12 cellular contexts compared by ENCODE assay signal in the genomic region with DNA sequence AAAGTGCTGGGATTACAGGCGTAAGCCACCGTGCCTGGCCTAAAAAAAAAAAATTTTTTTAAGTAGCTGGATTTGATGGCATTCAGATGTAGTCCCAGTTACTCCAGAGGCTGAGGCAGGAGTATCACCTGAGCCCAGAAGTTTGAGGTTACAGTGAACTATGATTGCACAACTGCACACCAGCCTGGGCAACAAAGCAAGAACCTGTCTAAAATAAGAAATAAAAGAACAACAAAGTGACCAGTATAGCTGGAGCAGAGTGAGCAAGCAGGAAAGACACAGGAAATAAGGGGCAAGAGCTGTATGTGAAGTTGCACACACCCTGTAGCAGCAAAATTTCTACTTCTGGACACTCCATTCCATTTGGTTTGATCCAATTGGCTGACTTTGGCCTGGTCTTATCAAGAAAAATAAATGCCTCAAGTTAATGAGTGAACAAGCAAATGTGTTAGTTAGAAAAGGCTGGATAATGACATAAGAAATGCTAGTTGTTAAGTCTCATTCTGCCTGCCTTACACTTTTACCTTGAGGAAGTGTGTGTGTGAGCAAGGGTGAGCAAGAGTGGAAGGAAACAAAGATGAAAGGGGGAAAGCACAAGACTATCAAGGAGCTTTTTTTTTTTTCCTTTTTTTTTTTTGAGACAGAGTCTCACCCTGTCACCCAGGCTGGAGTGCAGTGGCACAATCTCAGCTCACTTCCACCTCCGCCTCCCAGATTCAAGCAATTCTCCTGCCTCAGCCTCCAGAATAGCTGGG. TPM values are rescaled to one million over a fixed set of nuclear protein-coding genes. Genes with fewer than 3 reads are reported as not detected.
DNase-seq lines count a peak whose midpoint lies in the region; ATAC-seq, FAIRE-seq and TF ChIP-seq lines count a peak whose summit lies in the region.
"Had no signal": no experiment of that assay in that cellular context is flagged by ENCODE, and none has a peak within 500 bp of the region (broad histone marks: within the 10 kb centered on the region; RNA-seq: fewer than 3 reads in every experiment).

No MANE protein-coding gene starts in this region.

- CTCF ChIA-PET in K562 (lab: Yijun Ruan, JAX; ENCODE audit: low intra/inter-chr PET ratio): no interaction called here

- no peaks in the 10 kb centered on the region for H3K27me3 Mint-ChIP-seq in CD4-positive, CD25-positive, alpha-beta regulatory T cell
- H3K27me3 Mint-ChIP-seq in mesothelial cell of epicardium (ENCODE audit: low read depth) (no peaks in the 10 kb centered on the region), GM23338 (ENCODE audit: insufficient read depth, low read depth, poor library complexity) (peaks cover 7% of the 10 kb centered on the region)

- TF ChIP-seq RAD21 in K562 (CRISPR knock-in tag; conservative IDR thresholded peaks at IDR 0.05 in 1 of 2, IDR thresholded peaks at IDR 0.05 in 1 of 2): no peak

- peak overlapping the region; percentile 98 for H3K27ac ChIP-seq in CD4-positive, CD25-positive, alpha-beta regulatory T cell (ENCODE audit: insufficient read depth, low read length, poor library complexity, severe bottlenecking)
- H3K27ac ChIP-seq in HL-60 (replicated peaks) (peak overlapping the region; percentile 21; the same call in 1 of the 2 replicates), K562 (ENCODE audit: extremely low read depth, low read depth, low read length) (peak overlapping the region; percentile 32; the same call in 1 of the 3 replicates), GM23338 (ENCODE audit: low read depth) (no peak overlapping the region), dorsolateral prefrontal cortex (no peak overlapping the region)
- H3K27ac ChIP-seq: SK-N-MC, uterus had no signal

- H3K27ac Mint-ChIP-seq in CD4-positive, CD25-positive, alpha-beta regulatory T cell: peak overlapping the region; percentile 89 to 92 (median 91)
- H3K27ac Mint-ChIP-seq in mesothelial cell of epicardium: peak overlapping the region; percentile 79
- H3K27ac Mint-ChIP-seq in GM23338: no peak overlapping the region

- no peak for TF ChIP-seq POLR2A in K562 (conservative IDR thresholded peaks at IDR 0.05)

- H3K9me1 ChIP-seq in K562 (ENCODE audit: control insufficient read depth, insufficient read depth, low read length): no peaks in the 10 kb centered on the region

- H3K4me3 Mint-ChIP-seq in CD4-positive, CD25-positive, alpha-beta regulatory T cell: peak overlapping the region; percentile 79 to 92 (median 84)
- no peak overlapping the region for H3K4me3 Mint-ChIP-seq in mesothelial cell of epicardium
- H3K4me3 Mint-ChIP-seq in GM23338: no peak overlapping the region; the same call in 2 of the 3 replicates

- BruUV-seq in K562 (replicated peaks; lab: Mats Ljungman, UMichigan): no TSS peak

- no peaks in the 10 kb centered on the region for H3K27me3 ChIP-seq in CD4-positive, CD25-positive, alpha-beta regulatory T cell (ENCODE audit: control insufficient read depth, insufficient read depth, low read length)
- H3K27me3 ChIP-seq in HL-60 (ENCODE audit: insufficient read depth, poor library complexity, severe bottlenecking) (no peaks in the 10 kb centered on the region), K562 (ENCODE audit: control insufficient read depth in 2 of 2, insufficient read depth in 2 of 2, low read length in 2 of 2) (no peaks in the 10 kb centered on the region), GM23338 (ENCODE audit: insufficient read depth) (no peaks in the 10 kb centered on the region), dorsolateral prefrontal cortex (no peaks in the 10 kb centered on the region)
- H3K27me3 ChIP-seq: uterus had no signal

- H3K4me1 ChIP-seq in CD4-positive, CD25-positive, alpha-beta regulatory T cell (ENCODE audit: control insufficient read depth, insufficient read depth, low read length, poor library complexity, severe bottlenecking): peaks cover 56% of the 10 kb centered on the region
- H3K4me1 ChIP-seq in K562 (replicated peaks in 1 of 2; ENCODE audit: control insufficient read depth in 2 of 2, insufficient read depth in 2 of 2, low read length in 2 of 2): peaks cover 7 to 30% of the 10 kb centered on the region in 2 experiments
- peaks cover 12% of the 10 kb centered on the region for H3K4me1 ChIP-seq in GM23338 (ENCODE audit: insufficient read depth)

- DNase-seq in CD4-positive, CD25-positive, alpha-beta regulatory T cell: peak in 1 of 3 donors; percentile 36
- no peak for DNase-seq in HL-60 (ENCODE audit: low read depth in 1 of 2, low spot score in 1 of 2)
- DNase-seq in K562 (ENCODE audit: extremely low read depth in 1 of 4, low spot score in 3 of 4): no peak
- no peak for DNase-seq in mesothelial cell of epicardium (ENCODE audit: low spot score in 2 of 2, unreplicated experiment in 2 of 2)
- DNase-seq in GM23338 (ENCODE audit: low spot score): no peak
- DNase-seq in dorsolateral prefrontal cortex: no peak
- no peak for DNase-seq in 8988T
- DNase-seq: Kasumi-1, NCI-H446 treated with DMSO at 0.1 percent for 48 hours, uterus had no signal

- H4K20me1 ChIP-seq in K562 (replicated peaks; ENCODE audit: control insufficient read depth, insufficient read depth, low read length) (no peaks in the 10 kb centered on the region), GM23338 (replicated peaks; ENCODE audit: insufficient read depth) (0 out of 2 replicates have a peak, but pooled peaks cover 3% of the 10 kb centered on the region)

- H2AFZ ChIP-seq in K562 (ENCODE audit: low read depth, low read length): no peak overlapping the region
- H2AFZ ChIP-seq in GM23338: no peak overlapping the region

- no peaks in the 10 kb centered on the region for H3K36me3 ChIP-seq in CD4-positive, CD25-positive, alpha-beta regulatory T cell (ENCODE audit: control insufficient read depth, insufficient read depth, low read length)
- H3K36me3 ChIP-seq in K562 (ENCODE audit: control insufficient read depth, insufficient read depth, low read length) (peaks cover 3% of the 10 kb centered on the region; the same call in 2 of the 3 replicates), GM23338 (ENCODE audit: insufficient read depth) (no peaks in the 10 kb centered on the region)
- H3K36me3 ChIP-seq: uterus had no signal

- no peak for TF ChIP-seq EP300 in K562 (IDR thresholded peaks at IDR 0.05; ENCODE audit: low read length)

- peaks cover 20 to 57% (median 33%) of the 10 kb centered on the region in 4 donors for H3K4me1 Mint-ChIP-seq in CD4-positive, CD25-positive, alpha-beta regulatory T cell
- H3K4me1 Mint-ChIP-seq in mesothelial cell of epicardium: peaks cover 30% of the 10 kb centered on the region
- peaks cover 19% of the 10 kb centered on the region for H3K4me1 Mint-ChIP-seq in GM23338

- H3K79me2 ChIP-seq in K562 (ENCODE audit: control insufficient read depth, insufficient read depth, low read length): peaks cover 6% of the 10 kb centered on the region; the same call in 2 of the 3 replicates
- H3K79me2 ChIP-seq in GM23338 (replicated peaks; ENCODE audit: insufficient read depth): no peaks in the 10 kb centered on the region

- H3K4me3 ChIP-seq in CD4-positive, CD25-positive, alpha-beta regulatory T cell (ENCODE audit: low read depth, low read length): peak overlapping the region; percentile 22
- no peak overlapping the region for H3K4me3 ChIP-seq in HL-60 (replicated peaks; ENCODE audit: insufficient read depth, low read length)
- no peak overlapping the region for H3K4me3 ChIP-seq in K562
- no peak overlapping the region for H3K4me3 ChIP-seq in GM23338
- no peak overlapping the region for H3K4me3 ChIP-seq in dorsolateral prefrontal cortex
- H3K4me3 ChIP-seq: SK-N-MC, uterus had no signal

- in situ Hi-C loops in K562 (cut with MboI): no loop called here

- H3K9ac ChIP-seq in K562 (ENCODE audit: insufficient read depth in 1 of 2, low read depth in 2 of 2, low read length in 2 of 2): no peak overlapping the region; a peak in 1 of 4 replicates

- no peaks in the 10 kb centered on the region; the same call in 1 of the 2 replicates for H3F3A ChIP-seq in GM23338 (replicated peaks; ENCODE audit: low read depth)

- no peak for ATAC-seq in CD4-positive, CD25-positive, alpha-beta regulatory T cell (ENCODE audit: low read depth in 2 of 2)
- ATAC-seq in K562: no peak
- ATAC-seq in GM23338: no peak
- no peak for ATAC-seq in HG03135 (IDR thresholded peaks at IDR 0.05; ENCODE audit: unreplicated experiment)

- intact Hi-C loops in K562 (cut with micrococcal nuclease): no loop called here
- intact Hi-C loops in dorsolateral prefrontal cortex (cut with DNase I): loop anchor here in 1 of 2 donors (10.0 kb wide), 1 partner anchor 401 kb away; a partner anchor contains a TSS

- TF ChIP-seq CTCF in HL-60 (IDR thresholded peaks at IDR 0.05; ENCODE audit: insufficient read depth, low read length) (no peak), K562 (IDR thresholded peaks at IDR 0.05 in 2 of 3, conservative IDR thresholded peaks at IDR 0.05 in 1 of 3; ENCODE audit: insufficient read depth in 2 of 3, low read depth in 1 of 3, low read length in 3 of 3) (no peak), mesothelial cell of epicardium (IDR thresholded peaks at IDR 0.05; ENCODE audit: unreplicated experiment) (no peak), GM23338 (conservative IDR thresholded peaks at IDR 0.05; ENCODE audit: low read depth in 2 of 2) (no peak), dorsolateral prefrontal cortex (IDR thresholded peaks at IDR 0.05 in 54 of 56, conservative IDR thresholded peaks at IDR 0.05 in 2 of 56; ENCODE audit: low read depth in 1 of 56, partially characterized antibody in 56 of 56) (no peak)

- POLR2A ChIA-PET in K562 (lab: Yijun Ruan, JAX): interaction anchor here (0.6 to 10.6 kb wide), 8 partner anchors 8 to 409 kb away, joined by 3 to 245 read pairs (median 6); a partner anchor contains a TSS

- WGBS in K562 (ENCODE audit: insufficient coverage, low coverage, missing lambda C conversion rate): 62% methylated on average over 3 of the region's 3 CpGs

- FAIRE-seq in K562 (lab: Jason Lieb, UNC): no peak

- no peaks in the 10 kb centered on the region for H3K9me3 ChIP-seq in CD4-positive, CD25-positive, alpha-beta regulatory T cell (ENCODE audit: control insufficient read depth in 2 of 2, low read length in 2 of 2)
- H3K9me3 ChIP-seq in K562 (replicated peaks; ENCODE audit: control insufficient read depth, insufficient read depth, low read depth, low read length): no peaks in the 10 kb centered on the region
- H3K9me3 ChIP-seq: uterus had no signal

- H3K36me3 Mint-ChIP-seq in CD4-positive, CD25-positive, alpha-beta regulatory T cell: peaks cover 7% of the 10 kb centered on the region
- H3K36me3 Mint-ChIP-seq in mesothelial cell of epicardium (no peaks in the 10 kb centered on the region), GM23338 (ENCODE audit: low read depth) (peaks cover 11% of the 10 kb centered on the region; the same call in 2 of the 3 replicates)

- no peaks in the 10 kb centered on the region for H3K9me3 Mint-ChIP-seq in CD4-positive, CD25-positive, alpha-beta regulatory T cell
- H3K9me3 Mint-ChIP-seq in mesothelial cell of epicardium: no peaks in the 10 kb centered on the region
- H3K9me3 Mint-ChIP-seq in GM23338: no peaks in the 10 kb centered on the region; the same call in 2 of the 3 replicates

- H3K4me2 ChIP-seq in K562 (ENCODE audit: insufficient read depth, low read length) (no peak overlapping the region), GM23338 (no peak overlapping the region)

- H3K9me2 ChIP-seq in GM23338 (ENCODE audit: insufficient read depth): no peaks in the 10 kb centered on the region

RNA-seq across cellular contexts. Expression of a gene that starts 7.9 kb away (rescaled TPM):
- total RNA-seq in CD4-positive, CD25-positive, alpha-beta regulatory T cell: 96.6 TPM
- polyA plus RNA-seq in CD4-positive, CD25-positive, alpha-beta regulatory T cell: 100 to 1,000 TPM; 467 to 676 (median 604) TPM
- 48.2 and 59.7 TPM in 2 replicates for total RNA-seq in K562 (2011; cell fraction: chromatin; rRNA removed; ENCODE audit: low replicate concordance)
- 75.0 and 82.2 TPM in 2 replicates for total RNA-seq in K562 (2011; cell fraction: nucleolus; rRNA removed)
- 110 and 124 TPM in 2 replicates for total RNA-seq in K562 (2011; cell fraction: nucleoplasm; rRNA removed)
- 1,281 and 1,288 TPM in 2 replicates for total RNA-seq in K562 (2014; rRNA removed)
- 303 and 353 TPM in 2 replicates for total RNA-seq in K562 (2014; rRNA removed; fragmentation: Illumina TruSeq; extraction: Trizol)
- 425 and 445 TPM in 2 replicates for total RNA-seq in K562 (2015; rRNA removed; fragmentation: Illumina TruSeq; extraction: Trizol)
- 380 and 403 TPM in 2 replicates for total RNA-seq in K562 (2021)
- 343 and 388 TPM in 2 replicates for polyA plus RNA-seq in K562 (2011; rRNA removed)
- 299 and 407 TPM in 2 replicates for polyA plus RNA-seq in K562 (2011; cell fraction: cytosol; rRNA removed)
- polyA plus RNA-seq in K562 (2011; cell fraction: nucleus; rRNA removed): 273 and 321 TPM in 2 replicates
- polyA plus RNA-seq in K562 (2012): 405 and 915 TPM in 2 replicates
- polyA plus RNA-seq in K562 (2014; fragmentation: Illumina TruSeq; extraction: Trizol): 338 and 607 TPM in 2 replicates
- 100 to 1,000 TPM; 292 to 545 TPM for polyA plus RNA-seq in K562 (2014; fragmentation: Nextera tagmentation; extraction: Ambion mirVana)
- polyA plus RNA-seq in K562 (2014; rRNA removed): 1,422 and 1,500 TPM in 2 replicates
- 92.2 and 94.1 TPM in 2 replicates for polyA minus RNA-seq in K562 (2011; rRNA and poly(A)+ RNA removed)
- polyA minus RNA-seq in K562 (2011; cell fraction: cytosol; rRNA and poly(A)+ RNA removed): 78.4 and 106 TPM in 2 replicates
- polyA minus RNA-seq in K562 (2011; cell fraction: nucleus; rRNA and poly(A)+ RNA removed): 40.0 and 57.4 TPM in 2 replicates
- total RNA-seq in mesothelial cell of epicardium: 111 to 125 TPM (median 114 TPM) in 3 replicates
- total RNA-seq in GM23338 (2014; rRNA removed; shearing (Covaris generic)): 230 and 282 TPM in 2 replicates
- polyA plus RNA-seq in GM23338 (2016; fragmentation: Nextera tagmentation; extraction: Ambion mirVana): 1,325 and 1,405 TPM in 2 replicates
- total RNA-seq in dorsolateral prefrontal cortex: 100 to 1,000 TPM in 117 of 120 experiments, 10 to 100 TPM in 3; 83.1 to 262 (median 175) TPM

RNA-seq across cellular contexts. Expression of a gene that starts 11.0 kb away (rescaled TPM):
- total RNA-seq in CD4-positive, CD25-positive, alpha-beta regulatory T cell: 75.3 TPM
- polyA plus RNA-seq in CD4-positive, CD25-positive, alpha-beta regulatory T cell: 100 to 1,000 TPM; 152 to 181 (median 157) TPM
- 32.8 and 70.6 TPM in 2 replicates for total RNA-seq in K562 (2011; cell fraction: chromatin; rRNA removed; ENCODE audit: low replicate concordance)
- 23.7 and 23.8 TPM in 2 replicates for total RNA-seq in K562 (2011; cell fraction: nucleolus; rRNA removed)
- total RNA-seq in K562 (2011; cell fraction: nucleoplasm; rRNA removed): 45.8 and 58.7 TPM in 2 replicates
- 132 and 186 TPM in 2 replicates for total RNA-seq in K562 (2014; rRNA removed)
- total RNA-seq in K562 (2014; rRNA removed; fragmentation: Illumina TruSeq; extraction: Trizol): 209 and 236 TPM in 2 replicates
- total RNA-seq in K562 (2015; rRNA removed; fragmentation: Illumina TruSeq; extraction: Trizol): 220 and 230 TPM in 2 replicates
- 143 and 153 TPM in 2 replicates for total RNA-seq in K562 (2021)
- polyA plus RNA-seq in K562 (2011; rRNA removed): 150 and 176 TPM in 2 replicates
- 82.1 and 115 TPM in 2 replicates for polyA plus RNA-seq in K562 (2011; cell fraction: cytosol; rRNA removed)
- polyA plus RNA-seq in K562 (2011; cell fraction: nucleus; rRNA removed): 52.7 and 76.2 TPM in 2 replicates
- 151 and 153 TPM in 2 replicates for polyA plus RNA-seq in K562 (2012)
- 279 and 343 TPM in 2 replicates for polyA plus RNA-seq in K562 (2014; fragmentation: Illumina TruSeq; extraction: Trizol)
- 100 to 1,000 TPM; 264 to 508 TPM for polyA plus RNA-seq in K562 (2014; fragmentation: Nextera tagmentation; extraction: Ambion mirVana)
- 180 and 202 TPM in 2 replicates for polyA plus RNA-seq in K562 (2014; rRNA removed)
- polyA minus RNA-seq in K562 (2011; rRNA and poly(A)+ RNA removed): 63.9 and 71.8 TPM in 2 replicates
- polyA minus RNA-seq in K562 (2011; cell fraction: cytosol; rRNA and poly(A)+ RNA removed): 25.2 and 30.5 TPM in 2 replicates
- polyA minus RNA-seq in K562 (2011; cell fraction: nucleus; rRNA and poly(A)+ RNA removed): 11.4 and 23.2 TPM in 2 replicates
- 79.7 to 84.1 TPM (median 81.4 TPM) in 3 replicates for total RNA-seq in mesothelial cell of epicardium
- 67.3 and 71.0 TPM in 2 replicates for total RNA-seq in GM23338 (2014; rRNA removed; shearing (Covaris generic))
- 208 and 210 TPM in 2 replicates for polyA plus RNA-seq in GM23338 (2016; fragmentation: Nextera tagmentation; extraction: Ambion mirVana)
- 10 to 100 TPM; 54.5 to 95.1 (median 72.1) TPM for total RNA-seq in dorsolateral prefrontal cortex

RNA-seq across cellular contexts. Expression of a gene that starts 15.5 kb away (rescaled TPM):
- total RNA-seq in CD4-positive, CD25-positive, alpha-beta regulatory T cell: 13.9 TPM
- polyA plus RNA-seq in CD4-positive, CD25-positive, alpha-beta regulatory T cell: 1 to 10 TPM; 5.0 to 8.9 (median 6.9) TPM
- 14.6 and 34.6 TPM in 2 replicates for total RNA-seq in K562 (2011; cell fraction: chromatin; rRNA removed; ENCODE audit: low replicate concordance)
- 26.1 and 26.2 TPM in 2 replicates for total RNA-seq in K562 (2011; cell fraction: nucleolus; rRNA removed)
- total RNA-seq in K562 (2011; cell fraction: nucleoplasm; rRNA removed): 23.4 and 26.2 TPM in 2 replicates
- 54.4 and 55.3 TPM in 2 replicates for total RNA-seq in K562 (2014; rRNA removed)
- 16.8 and 16.9 TPM in 2 replicates for total RNA-seq in K562 (2014; rRNA removed; fragmentation: Illumina TruSeq; extraction: Trizol)
- total RNA-seq in K562 (2015; rRNA removed; fragmentation: Illumina TruSeq; extraction: Trizol): 9.4 and 10.0 TPM in 2 replicates
- total RNA-seq in K562 (2021): 61.1 and 71.3 TPM in 2 replicates
- 15.4 and 34.4 TPM in 2 replicates for polyA plus RNA-seq in K562 (2011; rRNA removed)
- polyA plus RNA-seq in K562 (2011; cell fraction: cytosol; rRNA removed): 28.3 and 29.9 TPM in 2 replicates
- 26.7 and 31.1 TPM in 2 replicates for polyA plus RNA-seq in K562 (2011; cell fraction: nucleus; rRNA removed)
- 24.3 and 118 TPM in 2 replicates for polyA plus RNA-seq in K562 (2012)
- 47.6 and 61.0 TPM in 2 replicates for polyA plus RNA-seq in K562 (2014; fragmentation: Illumina TruSeq; extraction: Trizol)
- polyA plus RNA-seq in K562 (2014; fragmentation: Nextera tagmentation; extraction: Ambion mirVana): 1 to 10 TPM; 3.7 to 5.4 TPM
- 40.8 and 47.3 TPM in 2 replicates for polyA plus RNA-seq in K562 (2014; rRNA removed)
- polyA minus RNA-seq in K562 (2011; rRNA and poly(A)+ RNA removed): 13.4 and 14.9 TPM in 2 replicates
- polyA minus RNA-seq in K562 (2011; cell fraction: cytosol; rRNA and poly(A)+ RNA removed): 15.4 and 28.6 TPM in 2 replicates
- 6.6 and 11.0 TPM in 2 replicates for polyA minus RNA-seq in K562 (2011; cell fraction: nucleus; rRNA and poly(A)+ RNA removed)
- 19.4 to 21.4 TPM (median 21.1 TPM) in 3 replicates for total RNA-seq in mesothelial cell of epicardium
- total RNA-seq in GM23338 (2014; rRNA removed; shearing (Covaris generic)): 43.6 and 52.1 TPM in 2 replicates
- 20.8 and 22.8 TPM in 2 replicates for polyA plus RNA-seq in GM23338 (2016; fragmentation: Nextera tagmentation; extraction: Ambion mirVana)
- 10 to 100 TPM in 101 of 120 experiments, 1 to 10 TPM in 19; 6.5 to 26.1 (median 11.8) TPM for total RNA-seq in dorsolateral prefrontal cortex

Comparison
In these comparisons a context has a peak if more than half of its experiments do, and no peak if none do; other contexts are left out.
1. H3K27ac ChIP-seq: peak in CD4-positive, CD25-positive, alpha-beta regulatory T cell (single experiment), HL-60 (single experiment) and K562 (single experiment); none in GM23338 (single experiment) and dorsolateral prefrontal cortex (0 of 59).
2. H3K4me3 Mint-ChIP-seq: peak in CD4-positive, CD25-positive, alpha-beta regulatory T cell (4 of 4); none in mesothelial cell of epicardium (single experiment) and GM23338 (single experiment).